ENCODE assay signal across 8 cellular contexts in genomic region chr16:10964891-10965326, GRCh38.
A peak's percentile ranks its signal among the peaks of the same experiment; 100 is the strongest.
DNase-seq lines count a peak whose midpoint lies in the region; ATAC-seq and TF ChIP-seq lines count a peak whose summit lies in the region.

No MANE protein-coding gene starts in this region.

- TF ChIP-seq POLR2A in GM19099 (IDR thresholded peaks at IDR 0.05; ENCODE audit: extremely low read depth, insufficient read length, low read depth), result peak; percentile 15

- DNase-seq in activated T-cell treated with anti-CD3 and anti-CD28 coated beads, Interleukin-2, amount 50 U/mL, for 24 hours, result peak; percentile 59
- peak; percentile 33 to 59 (median 50) for DNase-seq in stimulated activated CD4-positive, alpha-beta T cell treated with anti-CD3 and anti-CD28 coated beads, TNF-alpha, amount 100 ng/mL, for 24 hours (ENCODE audit: low read depth in 3 of 3)
- DNase-seq in GM19240 (ENCODE audit: insufficient read length, low spot score) (no peak), NCI-H510A treated with DMSO at 0.1 percent for 48 hours (lab: John Stamatoyannopoulos, UW) (no peak), NCI-H524 (lab: John Stamatoyannopoulos, UW) (no peak), NAMALWA (ENCODE audit: low spot score) (no peak)

- H3K27ac Mint-ChIP-seq in activated T-cell treated with anti-CD3 and anti-CD28 coated beads, Interleukin-2, amount 50 U/mL, for 24 hours, result peak overlapping the region; percentile 99

- H3K27me3 Mint-ChIP-seq in activated T-cell treated with anti-CD3 and anti-CD28 coated beads, Interleukin-2, amount 50 U/mL, for 24 hours, result no peaks in the 10 kb centered on the region

- peaks cover 84% of the 10 kb centered on the region for H3K4me1 Mint-ChIP-seq in activated T-cell treated with anti-CD3 and anti-CD28 coated beads, Interleukin-2, amount 50 U/mL, for 24 hours (ENCODE audit: low read depth)

- peak; percentile 45 for ATAC-seq in HG03565 (IDR thresholded peaks at IDR 0.05; ENCODE audit: unreplicated experiment)

- peaks cover 89% of the 10 kb centered on the region for H3K36me3 Mint-ChIP-seq in activated T-cell treated with anti-CD3 and anti-CD28 coated beads, Interleukin-2, amount 50 U/mL, for 24 hours (ENCODE audit: low read depth)

- peaks cover 7% of the 10 kb centered on the region for H3K9me3 Mint-ChIP-seq in activated T-cell treated with anti-CD3 and anti-CD28 coated beads, Interleukin-2, amount 50 U/mL, for 24 hours

- peak overlapping the region; percentile 65 for H3K4me3 Mint-ChIP-seq in activated T-cell treated with anti-CD3 and anti-CD28 coated beads, Interleukin-2, amount 50 U/mL, for 24 hours

Comparison
In these comparisons a context has a peak if more than half of its experiments do, and no peak if none do; other contexts are left out.
1. DNase-seq: peak in activated T-cell treated with anti-CD3 and anti-CD28 coated beads, Interleukin-2, amount 50 U/mL, for 24 hours (single experiment) and stimulated activated CD4-positive, alpha-beta T cell treated with anti-CD3 and anti-CD28 coated beads, TNF-alpha, amount 100 ng/mL, for 24 hours (3 of 3); none in GM19240 (single experiment), NCI-H510A treated with DMSO at 0.1 percent for 48 hours (single experiment), NCI-H524 (0 of 2) and NAMALWA (single experiment).